ENCODE assay signal across 8 cellular contexts in the genomic region with DNA sequence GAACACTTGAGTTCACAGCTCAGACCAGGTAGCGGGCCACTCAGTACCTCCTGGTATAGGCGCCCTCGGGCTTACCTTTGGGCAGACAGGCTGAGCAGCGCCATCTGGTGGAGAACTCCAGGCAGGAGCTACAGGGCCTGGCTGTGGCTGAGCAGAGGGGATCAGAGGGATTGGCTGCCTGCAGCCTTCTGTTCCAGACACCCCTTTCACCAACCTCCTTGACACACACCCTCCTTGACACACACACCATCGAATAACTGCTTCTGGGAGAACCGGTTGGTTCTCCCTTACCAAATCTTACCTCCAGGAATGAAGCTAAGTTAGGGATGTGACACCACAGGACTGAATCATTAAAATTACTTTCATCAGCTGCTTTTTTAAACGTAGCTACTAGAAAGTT. TPM values are rescaled to one million over a fixed set of nuclear protein-coding genes. Genes with fewer than 3 reads are reported as not detected.
DNase-seq lines count a peak whose midpoint lies in the region; ATAC-seq, FAIRE-seq and TF ChIP-seq lines count a peak whose summit lies in the region.

No MANE protein-coding gene starts in this region.

- no peak overlapping the region for H3K27ac Mint-ChIP-seq in MCF 10A (ENCODE audit: low read depth, unreplicated experiment)
- H3K27ac Mint-ChIP-seq in immature natural killer cell: no peak overlapping the region

- no TSS peak for BruUV-seq in MCF 10A (replicated peaks; lab: Mats Ljungman, UMichigan)

- peak; percentile 84 for TF ChIP-seq CTCF in WI38 (IDR thresholded peaks at IDR 0.05; ENCODE audit: low read depth, low read length)
- TF ChIP-seq CTCF in MCF 10A (IDR thresholded peaks at IDR 0.05; ENCODE audit: unreplicated experiment): peak; percentile 83

- ATAC-seq in HG02571 (IDR thresholded peaks at IDR 0.05; ENCODE audit: unreplicated experiment): no peak

- POLR2A ChIA-PET in MCF 10A (lab: Yijun Ruan, JAX): interaction anchor here (0.6 to 1.7 kb wide), 8 partner anchors 8 to 141 kb away, joined by 3 to 9 read pairs (median 4); a partner anchor contains a TSS

- H3K36me3 Mint-ChIP-seq in MCF 10A (ENCODE audit: insufficient read depth, unreplicated experiment): peaks cover 4% of the 10 kb centered on the region
- H3K36me3 Mint-ChIP-seq in immature natural killer cell: no peaks in the 10 kb centered on the region

- DNase-seq in AML-193 (lab: John Stamatoyannopoulos, UW): peak; percentile 58 to 67
- DNase-seq in H54 (ENCODE audit: insufficient read length, low spot score): peak; percentile 38
- DNase-seq in NCI-H2227 (lab: John Stamatoyannopoulos, UW; ENCODE audit: unreplicated experiment): peak; percentile 88
- DNase-seq in MCF 10A (ENCODE audit: unreplicated experiment): peak; percentile 76
- DNase-seq in immature natural killer cell: peak; percentile 68 to 73 (median 73)
- DNase-seq in stimulated activated CD4-positive, alpha-beta T cell treated with anti-CD3 and anti-CD28 coated beads, Interleukin-15, amount 100 ng/mL, for 24 hours: peak; percentile 91

- no peak for TF ChIP-seq POLR2A in H54 (IDR thresholded peaks at IDR 0.05; ENCODE audit: low read depth, low read length)

- H3K4me3 Mint-ChIP-seq in MCF 10A (ENCODE audit: unreplicated experiment) (no peak overlapping the region), immature natural killer cell (no peak overlapping the region)

- H3K27me3 Mint-ChIP-seq in MCF 10A (ENCODE audit: insufficient read depth, unreplicated experiment) (peaks cover 65% of the 10 kb centered on the region), immature natural killer cell (ENCODE audit: low read depth in 3 of 3) (peaks cover 16 to 20% (median 20%) of the 10 kb centered on the region in 3 donors)

- intact Hi-C loops in MCF 10A (cut with micrococcal nuclease): loop anchor here (1.0 kb wide), 1 partner anchor 142 kb away; no protein-coding TSS in a partner anchor

- H3K4me1 Mint-ChIP-seq in MCF 10A (ENCODE audit: insufficient read depth, unreplicated experiment) (no peaks in the 10 kb centered on the region), immature natural killer cell (no peaks in the 10 kb centered on the region)

- no peaks in the 10 kb centered on the region for H3K9me3 Mint-ChIP-seq in MCF 10A (ENCODE audit: unreplicated experiment)
- H3K9me3 Mint-ChIP-seq in immature natural killer cell: peaks cover 0 to 2% (median 0%) of the 10 kb centered on the region in 6 donors

- H3K4me3 ChIP-seq in WI38 (ENCODE audit: low read depth, low read length): no peak overlapping the region

- CTCF ChIA-PET in MCF 10A (lab: Yijun Ruan, JAX): interaction anchor here (0.5 to 4.0 kb wide), 62 partner anchors 8 to 1760 kb away, joined by 3 to 26 read pairs (median 4); a partner anchor contains a TSS

- FAIRE-seq in H54 (lab: Jason Lieb, UNC): peak; percentile 23

RNA-seq across cellular contexts. Expression of a gene that starts 6.5 kb away (rescaled TPM):
- not detected in 2 replicates for total RNA-seq in MCF 10A (2022)
- not detected for polyA plus RNA-seq in immature natural killer cell

RNA-seq across cellular contexts. Expression of a gene that starts 15.0 kb away (rescaled TPM):
- 48.2 and 56.2 TPM in 2 replicates for total RNA-seq in MCF 10A (2022)
- 10 to 100 TPM; 18.6 to 40.3 (median 24.4) TPM for polyA plus RNA-seq in immature natural killer cell

RNA-seq across cellular contexts. Expression of a gene that starts 44.6 kb away (rescaled TPM):
- not detected in 2 replicates for total RNA-seq in MCF 10A (2022)
- polyA plus RNA-seq in immature natural killer cell: 10 to 100 TPM in 2 of 3 donors, 1 to 10 TPM in 1; 4.1 to 61.3 (median 24.2) TPM

RNA-seq across cellular contexts. Expression of a gene that starts 55.1 kb away (rescaled TPM):
- total RNA-seq in MCF 10A (2022): 302 and 364 TPM in 2 replicates
- polyA plus RNA-seq in immature natural killer cell: 100 to 1,000 TPM; 598 to 729 (median 677) TPM

Comparison
In these comparisons a context has a peak if more than half of its experiments do, and no peak if none do; other contexts are left out.
1. DNase-seq: peak in every context shown above with its lines; median percentile 91 in stimulated activated CD4-positive, alpha-beta T cell treated with anti-CD3 and anti-CD28 coated beads, Interleukin-15, amount 100 ng/mL, for 24 hours; 88 in NCI-H2227; 76 in MCF 10A; 73 in immature natural killer cell; 62 in AML-193; 38 in H54.